ENCODE assay signal across 1 cellular context in the genomic region with DNA sequence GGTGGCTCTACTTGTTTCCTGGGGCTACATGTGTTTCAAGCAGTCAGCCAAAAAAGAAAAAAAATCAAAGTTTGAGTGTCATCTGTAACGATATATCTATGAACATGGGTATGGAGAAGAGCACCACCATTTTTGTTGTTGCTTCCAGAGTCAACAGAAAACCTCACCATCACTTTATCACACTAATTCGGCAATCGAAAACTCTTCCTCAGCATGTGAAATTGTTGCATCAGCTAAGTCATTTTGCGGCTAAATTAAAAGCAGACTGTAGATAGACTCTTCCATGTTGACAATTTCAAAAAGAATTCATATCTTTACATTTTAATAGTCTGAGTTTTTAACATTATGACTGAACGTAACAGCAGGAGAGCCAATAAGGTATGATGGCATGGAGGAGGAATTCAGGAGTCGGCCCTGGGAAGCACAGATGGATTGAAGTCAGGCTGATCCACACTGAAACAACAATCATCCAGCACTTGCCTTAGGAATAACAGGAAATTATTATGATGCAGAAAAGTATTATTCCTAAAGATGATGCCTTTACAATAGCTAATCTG.
A peak's percentile ranks its signal among the peaks of the same experiment; 100 is the strongest.
TF ChIP-seq lines count a peak whose summit lies in the region.

No MANE protein-coding gene starts in this region.

TF ChIP-seq in SK-N-SH, 30 proteins besides CTCF, POLR2A, EP300 and RAD21 (continued from another document):
- TF ChIP-seq, protein P1, sequence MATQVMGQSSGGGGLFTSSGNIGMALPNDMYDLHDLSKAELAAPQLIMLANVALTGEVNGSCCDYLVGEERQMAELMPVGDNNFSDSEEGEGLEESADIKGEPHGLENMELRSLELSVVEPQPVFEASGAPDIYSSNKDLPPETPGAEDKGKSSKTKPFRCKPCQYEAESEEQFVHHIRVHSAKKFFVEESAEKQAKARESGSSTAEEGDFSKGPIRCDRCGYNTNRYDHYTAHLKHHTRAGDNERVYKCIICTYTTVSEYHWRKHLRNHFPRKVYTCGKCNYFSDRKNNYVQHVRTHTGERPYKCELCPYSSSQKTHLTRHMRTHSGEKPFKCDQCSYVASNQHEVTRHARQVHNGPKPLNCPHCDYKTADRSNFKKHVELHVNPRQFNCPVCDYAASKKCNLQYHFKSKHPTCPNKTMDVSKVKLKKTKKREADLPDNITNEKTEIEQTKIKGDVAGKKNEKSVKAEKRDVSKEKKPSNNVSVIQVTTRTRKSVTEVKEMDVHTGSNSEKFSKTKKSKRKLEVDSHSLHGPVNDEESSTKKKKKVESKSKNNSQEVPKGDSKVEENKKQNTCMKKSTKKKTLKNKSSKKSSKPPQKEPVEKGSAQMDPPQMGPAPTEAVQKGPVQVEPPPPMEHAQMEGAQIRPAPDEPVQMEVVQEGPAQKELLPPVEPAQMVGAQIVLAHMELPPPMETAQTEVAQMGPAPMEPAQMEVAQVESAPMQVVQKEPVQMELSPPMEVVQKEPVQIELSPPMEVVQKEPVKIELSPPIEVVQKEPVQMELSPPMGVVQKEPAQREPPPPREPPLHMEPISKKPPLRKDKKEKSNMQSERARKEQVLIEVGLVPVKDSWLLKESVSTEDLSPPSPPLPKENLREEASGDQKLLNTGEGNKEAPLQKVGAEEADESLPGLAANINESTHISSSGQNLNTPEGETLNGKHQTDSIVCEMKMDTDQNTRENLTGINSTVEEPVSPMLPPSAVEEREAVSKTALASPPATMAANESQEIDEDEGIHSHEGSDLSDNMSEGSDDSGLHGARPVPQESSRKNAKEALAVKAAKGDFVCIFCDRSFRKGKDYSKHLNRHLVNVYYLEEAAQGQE (IDR thresholded peaks at IDR 0.05; ENCODE audit: low read depth, low read length), result no peak
- no peak for TF ChIP-seq USF1 (IDR thresholded peaks at IDR 0.05; ENCODE audit: borderline replicate concordance, low read depth)
- TF ChIP-seq TCF12 (IDR thresholded peaks at IDR 0.05), result peak; percentile 86; the same call in 1 of the 2 replicates
- TF ChIP-seq TEAD4 (IDR thresholded peaks at IDR 0.05; ENCODE audit: borderline replicate concordance, insufficient read depth), result peak; percentile 75
- TF ChIP-seq SIN3A (IDR thresholded peaks at IDR 0.05; ENCODE audit: borderline replicate concordance, low read depth, low read length), result no peak
- peak; percentile 44; the same call in 1 of the 2 replicates for TF ChIP-seq RXRA (IDR thresholded peaks at IDR 0.05; ENCODE audit: borderline replicate concordance, low read depth)
- TF ChIP-seq SMC3 (IDR thresholded peaks at IDR 0.05; ENCODE audit: low read depth, low read length), result no peak
- TF ChIP-seq MEF2A (IDR thresholded peaks at IDR 0.05; ENCODE audit: borderline replicate concordance, low read depth), result 0 out of 2 replicates have a peak, but pooled peaks have one; percentile 47
